13 cellular contexts compared by ENCODE assay signal in the genomic region with DNA sequence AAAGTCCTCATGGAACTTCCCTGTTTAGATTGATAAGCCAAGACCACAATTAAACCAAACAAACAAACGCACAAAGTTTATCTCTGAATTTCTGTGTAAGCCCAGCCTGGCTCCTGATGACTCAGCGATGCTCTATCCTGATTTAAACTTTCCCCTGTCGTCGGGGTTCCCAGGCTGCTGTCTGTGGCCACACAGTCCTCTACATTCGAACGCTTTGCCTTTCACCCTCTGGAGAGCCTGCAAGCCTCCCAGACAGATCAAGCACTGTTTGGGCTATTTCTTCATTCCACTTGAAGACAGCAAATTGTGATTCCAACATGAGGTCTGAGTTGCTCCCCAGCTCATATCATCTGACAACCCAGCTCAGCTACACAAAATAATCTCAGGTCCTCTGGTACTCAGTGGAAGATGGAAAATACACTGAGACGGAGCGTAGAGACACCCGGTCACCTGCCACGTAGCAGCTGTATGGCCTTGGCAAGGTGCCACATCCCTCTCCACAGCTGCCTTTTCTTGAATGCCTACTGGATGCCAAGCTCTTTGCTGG. TPM values are rescaled to one million over a fixed set of nuclear protein-coding genes. Genes with fewer than 3 reads are reported as not detected.
DNase-seq lines count a peak whose midpoint lies in the region; ATAC-seq and TF ChIP-seq lines count a peak whose summit lies in the region.
"Had no signal": no experiment of that assay in that cellular context is flagged by ENCODE, and none has a peak within 500 bp of the region (broad histone marks: within the 10 kb centered on the region; RNA-seq: fewer than 3 reads in every experiment).

No MANE protein-coding gene starts in this region.

- peaks cover 59% of the 10 kb centered on the region for H3K4me1 Mint-ChIP-seq in nephron progenitor cell
- peaks cover 2 to 4% of the 10 kb centered on the region in 2 donors for H3K4me1 Mint-ChIP-seq in effector memory CD8-positive, alpha-beta T cell (ENCODE audit: low read depth in 2 of 2)

- H3K4me3 Mint-ChIP-seq in nephron progenitor cell: no peak overlapping the region
- no peak overlapping the region for H3K4me3 Mint-ChIP-seq in effector memory CD8-positive, alpha-beta T cell
- H3K4me3 Mint-ChIP-seq: WTC11 had no signal

- DNase-seq in Caki2 (ENCODE audit: low read depth) (peak; percentile 34), NCI-H187 treated with DMSO at 0.1 percent for 48 hours (lab: John Stamatoyannopoulos, UW) (peak; percentile 66), cardiac fibroblast (ENCODE audit: low read depth in 2 of 2) (peak; percentile 16 to 29), nephron progenitor cell (no peak), GM10248 (ENCODE audit: extremely low spot score) (no peak)
- DNase-seq in effector memory CD8-positive, alpha-beta T cell: no peak
- DNase-seq in stimulated activated CD4-positive, alpha-beta T cell treated with anti-CD3 and anti-CD28 coated beads, Interleukin-4, amount 100 ng/mL, for 4 hours: no peak
- DNase-seq: activated effector memory CD4-positive, alpha-beta T cell treated with anti-CD3 and anti-CD28 coated beads, Interleukin-2, amount 50 U/mL, for 16 hours; DND-41; stimulated activated CD4-positive, alpha-beta T cell treated with anti-CD3 and anti-CD28 coated beads, Interleukin-4, amount 100 ng/mL, for 1 hour had no signal

- H3K27ac Mint-ChIP-seq in nephron progenitor cell: peak overlapping the region; percentile 65
- H3K27ac Mint-ChIP-seq in effector memory CD8-positive, alpha-beta T cell: no peak overlapping the region
- H3K27ac Mint-ChIP-seq: WTC11 had no signal

- in situ Hi-C loops in Caki2 (cut with HindIII; ENCODE audit: low pct_unique_long_range_greater_than_20kb, low sequenced_read_pairs): no loop called here

- CTCF ChIA-PET in GM10248 (lab: Yijun Ruan, JAX): interaction anchor here (1.3 to 5.4 kb wide), 8 partner anchors 9 to 675 kb away, joined by 3 to 123 read pairs (median 4); no protein-coding TSS in a partner anchor

- H3K36me3 Mint-ChIP-seq in nephron progenitor cell (ENCODE audit: low read depth): peaks cover 14% of the 10 kb centered on the region
- H3K36me3 Mint-ChIP-seq in effector memory CD8-positive, alpha-beta T cell (ENCODE audit: insufficient read depth): peaks cover 11% of the 10 kb centered on the region
- H3K36me3 Mint-ChIP-seq: WTC11 had no signal

- H3K27me3 Mint-ChIP-seq in nephron progenitor cell (ENCODE audit: low read depth, poor library complexity): peaks cover 8% of the 10 kb centered on the region
- H3K27me3 Mint-ChIP-seq in effector memory CD8-positive, alpha-beta T cell: no peaks in the 10 kb centered on the region

- ATAC-seq in effector memory CD8-positive, alpha-beta T cell (replicated peaks): no peak
- ATAC-seq in HG02852 (IDR thresholded peaks at IDR 0.05; ENCODE audit: unreplicated experiment): no peak
- ATAC-seq: WTC11 had no signal

- POLR2A ChIA-PET in GM10248 (lab: Yijun Ruan, JAX): no interaction called here

- no peak overlapping the region for H3K4me3 ChIP-seq in cardiac fibroblast (replicated peaks in 1 of 2; ENCODE audit: low read depth in 2 of 2, low read length in 2 of 2)
- H3K4me3 ChIP-seq: thoracic aorta had no signal

- no peaks in the 10 kb centered on the region for H3K9me3 Mint-ChIP-seq in nephron progenitor cell
- no peaks in the 10 kb centered on the region for H3K9me3 Mint-ChIP-seq in effector memory CD8-positive, alpha-beta T cell

- no peak for TF ChIP-seq CTCF in cardiac fibroblast (IDR thresholded peaks at IDR 0.05; ENCODE audit: low read depth, low read length)
- no peak for TF ChIP-seq CTCF in nephron progenitor cell (IDR thresholded peaks at IDR 0.05)
- no peak for TF ChIP-seq CTCF in GM10248 (IDR thresholded peaks at IDR 0.05; ENCODE audit: control extremely low read depth, extremely low read depth, low read depth, missing control alignments)

RNA-seq across cellular contexts. Expression of gene CYRIA, which starts 51.2 kb away (rescaled TPM):
- 10.7 TPM in 2 replicates for total RNA-seq in Caki2 (2014; rRNA removed; shearing (Covaris generic); ENCODE audit: low replicate concordance)

Comparison
In these comparisons a context has a peak if more than half of its experiments do, and no peak if none do; other contexts are left out.
1. DNase-seq: peak in Caki2 (single experiment), NCI-H187 treated with DMSO at 0.1 percent for 48 hours (single experiment) and cardiac fibroblast (2 of 2); none in nephron progenitor cell (single experiment), effector memory CD8-positive, alpha-beta T cell (0 of 3), stimulated activated CD4-positive, alpha-beta T cell treated with anti-CD3 and anti-CD28 coated beads, Interleukin-4, amount 100 ng/mL, for 4 hours (0 of 2) and GM10248 (single experiment).